ENCODE assay signal across 8 cellular contexts in the genomic region with DNA sequence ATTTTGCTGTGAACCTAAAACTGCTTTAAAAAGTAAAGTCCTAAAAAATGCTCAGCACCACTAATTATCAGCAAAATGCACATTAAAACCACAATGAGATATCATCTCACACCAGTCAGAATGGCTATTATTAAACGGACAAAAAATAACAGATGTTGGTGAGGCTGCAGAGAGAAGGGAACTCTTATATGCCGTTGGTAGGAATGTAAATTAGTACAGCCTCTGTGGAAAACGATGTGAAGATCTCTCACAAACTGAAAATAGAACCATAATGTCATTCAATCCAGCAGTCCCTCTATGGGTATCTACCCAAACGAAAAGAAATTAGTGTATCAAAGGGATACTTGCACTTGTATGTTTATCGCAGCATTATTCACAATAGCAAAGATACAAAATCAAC.
"Had no signal": no experiment of that assay in that cellular context is flagged by ENCODE, and none has a peak within 500 bp of the region (broad histone marks: within the 10 kb centered on the region; RNA-seq: fewer than 3 reads in every experiment).

No MANE protein-coding gene starts in this region.

- DNase-seq: activated CD4-positive, alpha-beta T cell treated with anti-CD3 and anti-CD28 coated beads, Interleukin-2, amount 50 U/mL, for 1 hour; activated effector memory CD4-positive, alpha-beta T cell treated with anti-CD3 and anti-CD28 coated beads, Interleukin-2, amount 50 U/mL, for 16 hours; islet precursor cell; midbrain; pancreas; sigmoid colon; stimulated activated CD4-positive, alpha-beta T cell treated with anti-CD3 and anti-CD28 coated beads, Interleukin-1b, Interleukin-23, amount 100 ng/mL, for 48 hours; T-helper 2 cell had no signal
